Comparison of ENCODE assay signal across 8 cellular contexts in genomic region chr4:94758141-94758699, GRCh38. TPM values are rescaled to one million over a fixed set of nuclear protein-coding genes. Genes with fewer than 3 reads are reported as not detected.
A peak's percentile ranks its signal among the peaks of the same experiment; 100 is the strongest.
DNase-seq lines count a peak whose midpoint lies in the region; ATAC-seq, FAIRE-seq and TF ChIP-seq lines count a peak whose summit lies in the region.

No MANE protein-coding gene starts in this region.

- no peak overlapping the region for H2BK5ac ChIP-seq in H1 (ENCODE audit: low read depth, low read length)
- H2BK5ac ChIP-seq in mesenchymal stem cell (ENCODE audit: low read depth, low read length, poor library complexity, severe bottlenecking), result no peak overlapping the region

- no peak overlapping the region for H3K4ac ChIP-seq in H1 (replicated peaks; ENCODE audit: insufficient read length, low read depth, low read length)
- H3K4ac ChIP-seq in mesenchymal stem cell (ENCODE audit: low read depth in 1 of 2, low read length in 2 of 2), result no peak overlapping the region

- H3K23me2 ChIP-seq in H1 (ENCODE audit: low read depth, low read length), result peaks cover 12% of the 10 kb centered on the region

- H2AFZ ChIP-seq in H1 (ENCODE audit: low read length) (peak overlapping the region; percentile 83), mesenchymal stem cell (ENCODE audit: low read depth, low read length) (peak overlapping the region; percentile 81)

- H2AK5ac ChIP-seq in H1 (ENCODE audit: low read depth, low read length), result no peak overlapping the region
- no peak overlapping the region for H2AK5ac ChIP-seq in mesenchymal stem cell (ENCODE audit: low read length, severe bottlenecking)

- peak; percentile 87 for ATAC-seq in Panc1
- peak; percentile 47 to 78 for ATAC-seq in upper lobe of left lung (ENCODE audit: low FRiP score in 2 of 2)
- ATAC-seq in GM18519 (IDR thresholded peaks at IDR 0.05; ENCODE audit: low FRiP score, unreplicated experiment), result no peak

- peak overlapping the region; percentile 76; the same call in 1 of the 2 replicates for H4K8ac ChIP-seq in H1 (ENCODE audit: extremely low read depth, insufficient read depth, low read length)
- no peak overlapping the region for H4K8ac ChIP-seq in mesenchymal stem cell (ENCODE audit: low read length)

- no peak overlapping the region for H3K27ac ChIP-seq in Panc1 (ENCODE audit: low read length)
- no peak overlapping the region for H3K27ac ChIP-seq in H1 (ENCODE audit: low read depth, low read length)
- no peak overlapping the region for H3K27ac ChIP-seq in mesenchymal stem cell (ENCODE audit: low read length, poor library complexity, severe bottlenecking)
- peak overlapping the region in 2 of 4 donors; percentile 7 to 75 for H3K27ac ChIP-seq in upper lobe of left lung

- peak; percentile 15 for DNase-seq in GM12891 (ENCODE audit: insufficient read length, low spot score)
- DNase-seq in Panc1 (ENCODE audit: low read depth, low spot score), result no peak
- peak in 1 of 2 experiments; percentile 84 for DNase-seq in H1 (ENCODE audit: low read depth in 1 of 2, low spot score in 2 of 2)
- DNase-seq in mesenchymal stem cell, result peak; percentile 26
- DNase-seq in upper lobe of left lung, result peak in 1 of 2 donors; percentile 90
- no peak for DNase-seq in NCI-H510A treated with DMSO at 0.1 percent for 48 hours (lab: John Stamatoyannopoulos, UW)
- DNase-seq in OCI-M2 (lab: John Stamatoyannopoulos, UW; ENCODE audit: unreplicated experiment), result no peak

- H3K79me1 ChIP-seq in H1 (ENCODE audit: low read depth, low read length) (no peaks in the 10 kb centered on the region), mesenchymal stem cell (replicated peaks; ENCODE audit: low read length, poor library complexity, severe bottlenecking) (no peaks in the 10 kb centered on the region)

- H4K5ac ChIP-seq in H1 (ENCODE audit: insufficient read length, low read depth, low read length), result no peak overlapping the region

- H3K4me2 ChIP-seq in H1 (ENCODE audit: insufficient read depth in 1 of 2, low read depth in 2 of 2, low read length in 2 of 2) (peak overlapping the region; percentile 95 to 97), mesenchymal stem cell (ENCODE audit: low read length, poor library complexity, severe bottlenecking) (peak overlapping the region; percentile 89)

- H3K4me3 ChIP-seq in Panc1 (ENCODE audit: low read depth in 2 of 2, low read length in 2 of 2) (peak overlapping the region; percentile 34 to 39), H1 (ENCODE audit: extremely low read depth in 1 of 4, insufficient read depth in 2 of 4, low read depth in 3 of 4, low read length in 4 of 4) (peak overlapping the region; percentile 50 to 66 (median 59)), mesenchymal stem cell (ENCODE audit: insufficient read depth in 1 of 2, low read depth in 1 of 2, low read length in 2 of 2) (peak overlapping the region; percentile 81 to 83), upper lobe of left lung (peak overlapping the region; percentile 27 to 56 (median 54))

- H3K14ac ChIP-seq in H1 (ENCODE audit: insufficient read length) (no peak overlapping the region), mesenchymal stem cell (ENCODE audit: low read length in 2 of 2) (peak overlapping the region in 1 of 2 experiments; percentile 51)

- no peaks in the 10 kb centered on the region for H3K79me2 ChIP-seq in H1 (ENCODE audit: control insufficient read depth in 1 of 2, insufficient read depth in 2 of 2, low read length in 2 of 2)

- TF ChIP-seq CTCF in Panc1 (IDR thresholded peaks at IDR 0.05), result no peak
- no peak for TF ChIP-seq CTCF in H1 (IDR thresholded peaks at IDR 0.05; ENCODE audit: control extremely low read depth in 1 of 3, insufficient read depth in 1 of 3, low read depth in 1 of 3, low read length in 3 of 3)
- no peak for TF ChIP-seq CTCF in upper lobe of left lung (IDR thresholded peaks at IDR 0.05)

- TF ChIP-seq POLR2A in GM12891 (IDR thresholded peaks at IDR 0.05; ENCODE audit: low read depth, low read length) (no peak), H1 (IDR thresholded peaks at IDR 0.05; ENCODE audit: control extremely low read depth in 1 of 2, low read depth in 2 of 2, low read length in 2 of 2) (peak in 1 of 2 experiments; percentile 13; a peak in 1 of 3 replicates), upper lobe of left lung (IDR thresholded peaks at IDR 0.05) (no peak)

- H2BK120ac ChIP-seq in H1 (replicated peaks; ENCODE audit: low read depth, low read length) (no peak overlapping the region), mesenchymal stem cell (ENCODE audit: low read depth, low read length) (peak overlapping the region; percentile 58)

- H4K20me1 ChIP-seq in H1 (replicated peaks in 1 of 2; ENCODE audit: control insufficient read depth in 1 of 2, insufficient read depth in 2 of 2, low read length in 2 of 2), result no peaks in the 10 kb centered on the region

- POLR2A ChIA-PET in Panc1 (lab: Charles Lee) (no interaction called here), H1 (lab: Charles Lee; ENCODE audit: partially characterized antibody) (no interaction called here)

- 0% methylated on average over 25 of the region's 69 CpGs; no CpG with 5 or more reads in 1 of the 2 experiments for WGBS in H1 (ENCODE audit: extremely low coverage in 1 of 2, insufficient coverage in 1 of 2, insufficient read length in 1 of 2, insufficient replicate concordance in 2 of 2, low coverage in 1 of 2, low lambda C conversion rate in 2 of 2, missing lambda C conversion rate in 1 of 2), 2 experiments
- WGBS in mesenchymal stem cell, result under 1% methylated on average over 31 of the region's 69 CpGs
- 1 to 5% methylated on average over 10 to 15 of the region's 69 CpGs for WGBS in upper lobe of left lung, 2 donors

- no peak overlapping the region; the same call in 1 of the 2 replicates for H2BK15ac ChIP-seq in H1 (ENCODE audit: low read length)
- H2BK15ac ChIP-seq in mesenchymal stem cell (ENCODE audit: low read depth, poor library complexity, severe bottlenecking), result peak overlapping the region; percentile 23

- no TSS peak for BruUV-seq in Panc1 (replicated peaks; lab: Mats Ljungman, UMichigan)

- no peaks in the 10 kb centered on the region for H3K36me3 ChIP-seq in Panc1 (ENCODE audit: control insufficient read depth, insufficient read depth, low read length)
- no peaks in the 10 kb centered on the region for H3K36me3 ChIP-seq in H1 (ENCODE audit: control insufficient read depth in 2 of 4, insufficient read depth in 4 of 4, low read length in 3 of 4)
- no peaks in the 10 kb centered on the region for H3K36me3 ChIP-seq in mesenchymal stem cell (ENCODE audit: control insufficient read depth in 1 of 2, insufficient read depth in 2 of 2, low read depth in 1 of 2, low read length in 2 of 2)
- H3K36me3 ChIP-seq in upper lobe of left lung, result no peaks in the 10 kb centered on the region

- CTCF ChIA-PET in Panc1 (lab: Charles Lee), result no interaction called here
- CTCF ChIA-PET in H1 (lab: Charles Lee; ENCODE audit: partially characterized antibody), result interaction anchor here (0.6 to 1.5 kb wide), 3 partner anchors 28 to 192 kb away, joined by 3 read pairs; no protein-coding TSS in a partner anchor

- H3K27me3 ChIP-seq in Panc1 (ENCODE audit: control insufficient read depth, insufficient read depth, low read length) (peaks cover 28% of the 10 kb centered on the region), H1 (replicated peaks in 1 of 4; ENCODE audit: control insufficient read depth in 3 of 4, extremely low read depth in 1 of 4, insufficient read depth in 3 of 4, low read length in 3 of 4) (peaks cover 1 to 45% (median 22%) of the 10 kb centered on the region in 4 experiments), mesenchymal stem cell (ENCODE audit: control insufficient read depth in 1 of 2, insufficient read depth in 1 of 2, low read length in 2 of 2) (no peaks in the 10 kb centered on the region), upper lobe of left lung (peaks cover 0 to 13% (median 4%) of the 10 kb centered on the region in 4 donors)

- H4K91ac ChIP-seq in H1 (replicated peaks; ENCODE audit: insufficient read length, low read length) (no peak overlapping the region), mesenchymal stem cell (ENCODE audit: low read length) (no peak overlapping the region)

- intact Hi-C loops in Panc1 (cut with micrococcal nuclease; ENCODE audit: unreplicated experiment), result no loop called here

- no peak overlapping the region for H3K18ac ChIP-seq in H1 (ENCODE audit: extremely low read depth, low read length)
- peak overlapping the region; percentile 17 to 68 for H3K18ac ChIP-seq in mesenchymal stem cell (ENCODE audit: low read depth in 1 of 2, low read length in 2 of 2)

- TF ChIP-seq RAD21 in H1 (IDR thresholded peaks at IDR 0.05 in 1 of 2, conservative IDR thresholded peaks at IDR 0.05 in 1 of 2; ENCODE audit: low read depth in 2 of 2, low read length in 2 of 2), result no peak

- FAIRE-seq in GM12891 (lab: Jason Lieb, UNC), result no peak
- no peak for FAIRE-seq in H1 (lab: Jason Lieb, UNC)

- H3K9me3 ChIP-seq in Panc1 (ENCODE audit: control insufficient read depth, insufficient read depth, low read depth, low read length) (no peaks in the 10 kb centered on the region), H1 (ENCODE audit: insufficient read depth in 2 of 2, low read depth in 1 of 2, low read length in 1 of 2) (no peaks in the 10 kb centered on the region), mesenchymal stem cell (ENCODE audit: control insufficient read depth, low read length) (no peaks in the 10 kb centered on the region), upper lobe of left lung (no peaks in the 10 kb centered on the region)

- H2BK20ac ChIP-seq in H1 (ENCODE audit: low read length), result no peak overlapping the region

- TF ChIP-seq EP300 in H1 (IDR thresholded peaks at IDR 0.05; ENCODE audit: borderline replicate concordance in 1 of 2, low read depth in 2 of 2, low read length in 2 of 2), result 0 out of 3 replicates have a peak, but pooled peaks of 1 of the 2 experiments have one; percentile 7
- TF ChIP-seq EP300 in upper lobe of left lung (IDR thresholded peaks at IDR 0.05), result no peak

- peak overlapping the region in 3 of 4 experiments; percentile 15 to 93 (median 38); a peak in 4 of 7 replicates for H3K9ac ChIP-seq in H1 (replicated peaks in 1 of 4; ENCODE audit: extremely low read depth in 1 of 4, low read depth in 3 of 4, low read length in 3 of 4)
- H3K9ac ChIP-seq in mesenchymal stem cell (ENCODE audit: low read length), result peak overlapping the region; percentile 92

- H2BK12ac ChIP-seq in H1 (ENCODE audit: low read depth, low read length) (peak overlapping the region; percentile 52; the same call in 1 of the 2 replicates), mesenchymal stem cell (ENCODE audit: low read length in 2 of 2) (no peak overlapping the region)

- in situ Hi-C loops in Panc1 (cut with HindIII; ENCODE audit: low pct_unique_long_range_greater_than_20kb, low sequenced_read_pairs), result no loop called here

- H3K56ac ChIP-seq in H1 (replicated peaks; ENCODE audit: insufficient read length, low read depth, low read length), result no peak overlapping the region

- no peak overlapping the region for H3K23ac ChIP-seq in H1 (ENCODE audit: insufficient read length)
- peak overlapping the region in 1 of 2 experiments; percentile 90 for H3K23ac ChIP-seq in mesenchymal stem cell (ENCODE audit: low read length in 2 of 2)

- H3K4me1 ChIP-seq in Panc1 (ENCODE audit: control insufficient read depth, insufficient read depth, low read length) (peaks cover 4% of the 10 kb centered on the region), H1 (replicated peaks in 1 of 4; ENCODE audit: control insufficient read depth in 3 of 4, insufficient read depth in 4 of 4, low read length in 3 of 4) (no peaks in the 10 kb centered on the region), mesenchymal stem cell (ENCODE audit: control insufficient read depth, insufficient read depth, low read depth, low read length) (peaks cover 7% of the 10 kb centered on the region), upper lobe of left lung (peaks cover 3 to 18% (median 6%) of the 10 kb centered on the region in 4 donors)

RNA-seq across cellular contexts. Expression of gene BMPR1B, which starts 0.5 kb away (rescaled TPM):
- polyA plus RNA-seq in GM12891 (2012; ENCODE audit: low read depth, missing spikeins), result not detected
- total RNA-seq in Panc1 (2021; ENCODE audit: unreplicated experiment) (0.62 TPM), upper lobe of left lung (1 to 10 TPM in 5 of 6 donors, under 1 TPM in 1; 0.78 to 7.7 (median 3.5) TPM)
- 0.08 TPM for polyA plus RNA-seq in Panc1 (2012; ENCODE audit: insufficient read length)
- 0.61 and 1.1 TPM in 2 replicates for total RNA-seq in H1 (2021; fragmentation: NEBNext Ultra II Directional; extraction: Animal tissue kit (Norgen Biotek cat#: 25700))
- 0.13 and 0.14 TPM in 2 replicates for polyA plus RNA-seq in H1 (2011; rRNA removed)
- polyA plus RNA-seq in H1 (2011; cell fraction: cytosol; rRNA removed), result 0.35 TPM
- 0.24 TPM for polyA plus RNA-seq in H1 (2011; cell fraction: nucleus; rRNA removed)
- 0.48 to 0.59 TPM (median 0.51 TPM) in 4 replicates for polyA plus RNA-seq in H1 (2012, experiment 1 of 2)
- polyA plus RNA-seq in H1 (2012, experiment 2 of 2), result not detected
- polyA plus RNA-seq in H1 (2013, experiment 1 of 2), result 0.45 TPM
- polyA plus RNA-seq in H1 (2013, experiment 2 of 2), result 0.55 TPM
- 0.47 and 0.85 TPM in 2 replicates for polyA minus RNA-seq in H1 (2011; rRNA and poly(A)+ RNA removed)
- 0.37 TPM for polyA minus RNA-seq in H1 (2011; cell fraction: cytosol; rRNA and poly(A)+ RNA removed)
- polyA minus RNA-seq in H1 (2011; cell fraction: nucleus; rRNA and poly(A)+ RNA removed), result 1.4 TPM
- 0.08 TPM for polyA plus RNA-seq in mesenchymal stem cell (2013, experiment 1 of 2)
- 0.12 TPM for polyA plus RNA-seq in mesenchymal stem cell (2013, experiment 2 of 2)

Comparison
In these comparisons a context has a peak if more than half of its experiments do, and no peak if none do; other contexts are left out.
1. DNase-seq: peak in GM12891 (single experiment) and mesenchymal stem cell (single experiment); none in Panc1 (single experiment), NCI-H510A treated with DMSO at 0.1 percent for 48 hours (single experiment) and OCI-M2 (single experiment).
2. Peak in every context shown above with its lines, with median percentiles within 50 percentile points of each other: H3K4me3 ChIP-seq.